ENCODE assay signal across 1 cellular context in genomic region chr17:40364906-40365305, GRCh38.
TF ChIP-seq lines count a peak whose summit lies in the region.

No MANE protein-coding gene starts in this region.

TF ChIP-seq in H1, 55 proteins besides CTCF, POLR2A, EP300 and RAD21:
- TF ChIP-seq CREB1 (IDR thresholded peaks at IDR 0.05): no peak
- no peak for TF ChIP-seq PHF8 (conservative IDR thresholded peaks at IDR 0.05; ENCODE audit: low read depth, low read length)
- TF ChIP-seq CTBP2 (IDR thresholded peaks at IDR 0.05; ENCODE audit: borderline replicate concordance, insufficient read depth, insufficient read length, low read length): no peak
- TF ChIP-seq CBX5 (IDR thresholded peaks at IDR 0.05; ENCODE audit: low read depth, low read length): no peak
- no peak for TF ChIP-seq RXRA (IDR thresholded peaks at IDR 0.05; ENCODE audit: insufficient read depth, low read depth, low read length)
- TF ChIP-seq RBBP5 (IDR thresholded peaks at IDR 0.05; ENCODE audit: borderline replicate concordance, low read depth, low read length): no peak
